ENCODE assay signal across 9 cellular contexts in the genomic region with DNA sequence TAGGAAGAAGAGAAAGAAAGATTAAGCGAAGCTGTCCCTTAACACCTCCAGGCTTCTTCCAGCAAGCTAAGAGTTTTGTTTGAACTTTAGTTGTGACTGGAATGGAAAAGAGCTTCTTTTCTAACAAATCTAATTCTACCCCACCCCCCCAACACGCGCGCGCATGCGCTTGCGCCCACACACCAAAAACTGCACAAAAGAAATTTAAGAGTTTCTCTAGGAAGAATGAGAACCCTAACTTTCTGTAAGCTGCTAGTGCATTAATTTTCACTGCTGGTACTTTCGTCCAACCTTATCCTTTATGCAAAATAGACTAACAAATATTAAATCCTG. TPM values are rescaled to one million over a fixed set of nuclear protein-coding genes. Genes with fewer than 3 reads are reported as not detected.
DNase-seq lines count a peak whose midpoint lies in the region; TF ChIP-seq lines count a peak whose summit lies in the region.
"Had no signal": no experiment of that assay in that cellular context is flagged by ENCODE, and none has a peak within 500 bp of the region (broad histone marks: within the 10 kb centered on the region; RNA-seq: fewer than 3 reads in every experiment).

No MANE protein-coding gene starts in this region.

- H3K27me3 ChIP-seq in Peyer's patch (peaks cover 0 to 9% of the 10 kb centered on the region in 2 donors), fibroblast of lung (ENCODE audit: control insufficient read depth, insufficient read depth, low read length) (peaks cover 3% of the 10 kb centered on the region), ovary (no peaks in the 10 kb centered on the region)

- no peaks in the 10 kb centered on the region for H4K20me1 ChIP-seq in fibroblast of lung (ENCODE audit: control insufficient read depth, extremely low read depth, insufficient read depth, low read length)

- H2AFZ ChIP-seq in fibroblast of lung (ENCODE audit: low read length), result peak overlapping the region; percentile 92

- H3K4me2 ChIP-seq in fibroblast of lung (ENCODE audit: extremely low read depth, insufficient read depth, low read length), result peak overlapping the region; percentile 85

- H3K4me1 ChIP-seq in Peyer's patch, result peaks cover 0 to 9% (median 0%) of the 10 kb centered on the region in 4 donors
- H3K4me1 ChIP-seq in fibroblast of lung (ENCODE audit: control insufficient read depth, extremely low read depth, insufficient read depth, low read length), result no peaks in the 10 kb centered on the region
- H3K4me1 ChIP-seq in ovary (ENCODE audit: insufficient read depth), result no peaks in the 10 kb centered on the region

- WGBS in ovary, 3 donors, result 5 to 9% (median 7%) methylated on average over 8 of the region's 8 CpGs

- no peak for TF ChIP-seq EP300 in ovary (IDR thresholded peaks at IDR 0.05)

- no peaks in the 10 kb centered on the region for H3K9me3 ChIP-seq in Peyer's patch
- no peaks in the 10 kb centered on the region for H3K9me3 ChIP-seq in fibroblast of lung (ENCODE audit: control insufficient read depth, insufficient read depth, low read depth, low read length)
- no peaks in the 10 kb centered on the region for H3K9me3 ChIP-seq in ovary

- H3K4me3 ChIP-seq in Peyer's patch (peak overlapping the region; percentile 26 to 52 (median 27)), fibroblast of lung (replicated peaks in 1 of 4; ENCODE audit: control extremely low read depth in 1 of 4, insufficient read depth in 1 of 4, low read depth in 3 of 4, low read length in 4 of 4) (peak overlapping the region; percentile 71 to 85 (median 82)), ovary (peak overlapping the region; percentile 41)

- intact Hi-C loops in ovary (cut with DNase I), result no loop called here

- DNase-seq in EL (peak; percentile 28), Peyer's patch (no peak), fibroblast of lung (ENCODE audit: low read depth in 2 of 2) (peak; percentile 42 to 48), ovary (peak in 3 of 5 donors; percentile 16 to 54 (median 49)), islet precursor cell (no peak), NCI-H2081 (lab: John Stamatoyannopoulos, UW) (no peak), NCI-H187 (lab: John Stamatoyannopoulos, UW) (no peak), NCI-H345 treated with DMSO at 0.1 percent for 48 hours (lab: John Stamatoyannopoulos, UW; ENCODE audit: unreplicated experiment) (no peak)

- TF ChIP-seq CTCF in Peyer's patch (IDR thresholded peaks at IDR 0.05) (no peak), fibroblast of lung (conservative IDR thresholded peaks at IDR 0.05 in 1 of 2, IDR thresholded peaks at IDR 0.05 in 1 of 2; ENCODE audit: low read depth in 1 of 2, low read length in 2 of 2) (no peak), ovary (IDR thresholded peaks at IDR 0.05) (no peak)

- peak overlapping the region; percentile 35 for H3K9ac ChIP-seq in fibroblast of lung (ENCODE audit: insufficient read depth, low read length)

- H3K27ac ChIP-seq in Peyer's patch (peak overlapping the region in 1 of 4 donors; percentile 46), fibroblast of lung (ENCODE audit: insufficient read depth, low read length) (no peak overlapping the region), ovary (no peak overlapping the region)
- H3K27ac ChIP-seq: epithelial cell of prostate had no signal

- TF ChIP-seq POLR2A in Peyer's patch (IDR thresholded peaks at IDR 0.05) (no peak), ovary (IDR thresholded peaks at IDR 0.05) (no peak)

- H3K79me2 ChIP-seq in fibroblast of lung (ENCODE audit: control insufficient read depth, insufficient read depth, low read length), result no peaks in the 10 kb centered on the region

- H3K36me3 ChIP-seq in Peyer's patch (no peaks in the 10 kb centered on the region), fibroblast of lung (ENCODE audit: control insufficient read depth, insufficient read depth, low read length) (no peaks in the 10 kb centered on the region), ovary (no peaks in the 10 kb centered on the region)

RNA-seq across cellular contexts. Expression of a gene that starts 9.0 kb away (rescaled TPM):
- total RNA-seq in Peyer's patch, result 10 to 100 TPM in 1 of 4 donors, 1 to 10 TPM in 3; 1.6 to 14.9 (median 2.3) TPM
- total RNA-seq in fibroblast of lung, result 9.5 and 9.6 TPM in 2 replicates
- polyA plus RNA-seq in fibroblast of lung, result 2.4 and 5.6 TPM in 2 replicates
- polyA plus RNA-seq in fibroblast of lung (2012), result 1.3 and 2.5 TPM in 2 replicates
- polyA minus RNA-seq in fibroblast of lung (ENCODE audit: low replicate concordance), result 1.3 and 2.5 TPM in 2 replicates
- 10 to 100 TPM in 6 of 7 donors, 1 to 10 TPM in 1; 8.8 to 23.2 (median 13.3) TPM for total RNA-seq in ovary
- polyA plus RNA-seq in ovary, result 1 to 10 TPM; 5.5 to 9.1 TPM

Comparison
In these comparisons a context has a peak if more than half of its experiments do, and no peak if none do; other contexts are left out.
1. DNase-seq: peak in EL (single experiment), fibroblast of lung (2 of 2) and ovary (3 of 5); none in Peyer's patch (0 of 3), islet precursor cell (single experiment), NCI-H2081 (0 of 2), NCI-H187 (0 of 2) and NCI-H345 treated with DMSO at 0.1 percent for 48 hours (single experiment).
2. H3K4me3 ChIP-seq: peak in every context shown above with its lines; median percentile 82 in fibroblast of lung; 41 in ovary; 27 in Peyer's patch.